ENCODE assay signal across 8 cellular contexts in the genomic region with DNA sequence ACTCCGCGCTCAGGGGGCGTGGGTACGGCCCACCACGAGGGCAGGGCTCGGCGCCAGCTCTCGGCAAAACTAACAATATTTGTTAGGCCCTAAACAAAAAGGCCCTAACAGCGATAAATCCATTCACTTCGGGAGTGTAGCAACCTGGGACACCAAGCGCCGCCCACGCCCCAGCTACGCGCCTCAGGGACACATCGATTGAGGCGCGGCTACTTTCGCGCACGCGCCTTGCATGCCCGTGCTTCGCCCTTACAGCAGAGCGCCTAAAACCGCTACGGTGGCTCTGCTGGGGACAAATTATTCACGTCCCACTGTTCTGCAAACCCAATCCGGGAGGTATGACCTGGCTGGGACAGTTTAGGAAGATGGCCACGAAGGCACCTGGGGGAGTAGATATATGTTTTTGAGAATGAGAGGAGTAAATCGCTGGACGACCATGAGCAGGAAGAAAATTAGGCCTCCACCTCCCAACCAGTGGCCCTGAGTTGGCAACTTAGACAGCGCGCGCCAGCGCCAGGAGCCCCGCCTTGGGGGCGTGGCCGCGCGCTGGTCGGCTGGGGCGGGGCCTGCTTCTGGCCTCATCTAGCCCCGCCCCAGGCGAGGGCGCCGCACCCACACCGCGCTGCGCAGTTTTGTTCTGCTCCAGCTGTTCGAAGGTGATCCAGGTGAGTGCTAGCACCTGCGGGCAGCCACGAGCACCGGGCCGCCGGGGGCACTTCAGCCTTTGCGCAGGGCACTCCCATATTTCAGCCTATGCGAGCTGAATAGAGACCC. TPM values are rescaled to one million over a fixed set of nuclear protein-coding genes. Genes with fewer than 3 reads are reported as not detected.
DNase-seq lines count a peak whose midpoint lies in the region; ATAC-seq and TF ChIP-seq lines count a peak whose summit lies in the region.

A gene (plus strand): TSS at position 606 of the 774 bp plus-strand sequence. CDS start 18,614 bp downstream, outside the sequence.

- H3K27me3 ChIP-seq in left ventricle myocardium inferior (ENCODE audit: low read depth), result no peaks in the 10 kb centered on the region

- no peak within 1 kb of the TSS for H3K4me3 Mint-ChIP-seq in progenitor cell of endocrine pancreas (ENCODE audit: low read depth)

- H3K4me3 ChIP-seq in left ventricle myocardium inferior, result peak within 1 kb of the TSS; percentile 82

- H3K27me3 Mint-ChIP-seq in progenitor cell of endocrine pancreas, result no peaks in the 10 kb centered on the region

- TF ChIP-seq CTCF in left ventricle myocardium inferior (IDR thresholded peaks at IDR 0.05; ENCODE audit: borderline replicate concordance) (no peak), progenitor cell of endocrine pancreas (IDR thresholded peaks at IDR 0.05; ENCODE audit: unreplicated experiment) (no peak)

- no peaks in the 10 kb centered on the region for H3K9me3 ChIP-seq in left ventricle myocardium inferior (replicated peaks)

- peaks cover 5% of the 10 kb centered on the region for H3K36me3 ChIP-seq in left ventricle myocardium inferior

- H3K27ac Mint-ChIP-seq in progenitor cell of endocrine pancreas, result no peak within 1 kb of the TSS

- peak within 1 kb of the TSS; percentile 95 for H3K27ac ChIP-seq in left ventricle myocardium inferior (replicated peaks)

- no peaks in the 10 kb centered on the region for H3K36me3 Mint-ChIP-seq in progenitor cell of endocrine pancreas (ENCODE audit: insufficient read depth)

- ATAC-seq in GM18502 (IDR thresholded peaks at IDR 0.05; ENCODE audit: poor library complexity, unreplicated experiment) (peak; percentile 89), HG02943 (IDR thresholded peaks at IDR 0.05; ENCODE audit: low read depth, unreplicated experiment) (peak; percentile 76)

- peaks cover 23% of the 10 kb centered on the region for H3K4me1 Mint-ChIP-seq in progenitor cell of endocrine pancreas (ENCODE audit: low read depth)

- H3K9me3 Mint-ChIP-seq in progenitor cell of endocrine pancreas (ENCODE audit: low read depth), result no peaks in the 10 kb centered on the region

- peaks cover 55% of the 10 kb centered on the region for H3K4me1 ChIP-seq in left ventricle myocardium inferior

- DNase-seq in NCI-H187 (lab: John Stamatoyannopoulos, UW), result peak; percentile 99 to 100
- peak; percentile 79 to 98 (median 91) for DNase-seq in T-helper 2 cell
- peak; percentile 68 to 97 (median 89) for DNase-seq in amygdala (lab: John Stamatoyannopoulos, UW)
- DNase-seq in left ventricle myocardium inferior, result peak; percentile 95
- DNase-seq in progenitor cell of endocrine pancreas (ENCODE audit: low spot score, unreplicated experiment), result peak; percentile 86
- DNase-seq in ureter (ENCODE audit: low spot score), result peak; percentile 93

- intact Hi-C loops in left ventricle myocardium inferior (cut with micrococcal nuclease), result no loop called here

RNA-seq across cellular contexts. Expression of the gene that starts here (rescaled TPM):
- 718 TPM for total RNA-seq in left ventricle myocardium inferior
- total RNA-seq in progenitor cell of endocrine pancreas, result 128 and 136 TPM in 2 replicates
- 161 TPM for total RNA-seq in ureter

Comparison
In these comparisons a context has a peak if more than half of its experiments do, and no peak if none do; other contexts are left out.
1. Peak in every context shown above with its lines: DNase-seq, ATAC-seq, H3K4me3 ChIP-seq and H3K27ac ChIP-seq.